Comparison of ENCODE assay signal across 1 cellular context in genomic region chr11:847876-848275, GRCh38.
TF ChIP-seq lines count a peak whose summit lies in the region.

No MANE protein-coding gene starts in this region.

TF ChIP-seq in A549, 52 proteins besides CTCF, POLR2A, EP300 and RAD21:
- TF ChIP-seq FOSL2 (IDR thresholded peaks at IDR 0.05) (no peak), FOSL2 (CRISPR knock-in tag; IDR thresholded peaks at IDR 0.05) (no peak), KDM1A (IDR thresholded peaks at IDR 0.05; ENCODE audit: low read depth) (no peak), MAFK (IDR thresholded peaks at IDR 0.05; ENCODE audit: partially characterized antibody) (no peak)
